8 cellular contexts compared by ENCODE assay signal in genomic region chr6:26595669-26596269, GRCh38. TPM values are rescaled to one million over a fixed set of nuclear protein-coding genes. Genes with fewer than 3 reads are reported as not detected.
DNase-seq lines count a peak whose midpoint lies in the region; ATAC-seq and TF ChIP-seq lines count a peak whose summit lies in the region.

No MANE protein-coding gene starts in this region.

- H3K4me1 Mint-ChIP-seq in activated naive CD4-positive, alpha-beta T cell treated with anti-CD3 and anti-CD28 coated beads for 36 hours (ENCODE audit: low read depth), result peaks cover 47% of the 10 kb centered on the region
- no peaks in the 10 kb centered on the region for H3K4me1 Mint-ChIP-seq in glutamatergic neuron (ENCODE audit: low read depth, unreplicated experiment)

- intact Hi-C loops in activated naive CD4-positive, alpha-beta T cell treated with anti-CD3 and anti-CD28 coated beads for 36 hours (cut with micrococcal nuclease), result loop anchor here (1.0 to 10.0 kb wide), 11 partner anchors 18 to 1297 kb away; partner anchors contain the start of gene ZNF184
- intact Hi-C loops in testis (cut with DNase I; ENCODE audit: low total_unique reads), result loop anchor here (5.0 to 10.0 kb wide), 2 partner anchors 233 to 251 kb away; no protein-coding TSS in a partner anchor

- H3K27me3 ChIP-seq in testis, result no peaks in the 10 kb centered on the region

- WGBS in testis, 2 donors, result 0 to 1% methylated on average over 15 to 39 of the region's 39 CpGs

- H3K36me3 ChIP-seq in testis (ENCODE audit: low read depth, missing control alignments), result no peaks in the 10 kb centered on the region

- no peak overlapping the region for H3K4me3 Mint-ChIP-seq in activated naive CD4-positive, alpha-beta T cell treated with anti-CD3 and anti-CD28 coated beads for 36 hours
- H3K4me3 Mint-ChIP-seq in glutamatergic neuron (ENCODE audit: unreplicated experiment), result no peak overlapping the region

- H3K4me1 ChIP-seq in testis, result peaks cover 8% of the 10 kb centered on the region

- TF ChIP-seq POLR2A in testis (IDR thresholded peaks at IDR 0.05), result no peak

- CTCF ChIA-PET in activated naive CD4-positive, alpha-beta T cell treated with anti-CD3 and anti-CD28 coated beads for 36 hours (lab: Charles Lee), result interaction anchor here (0.8 to 5.3 kb wide), 18 partner anchors 10 to 559 kb away, joined by 3 to 106 read pairs (median 4); no protein-coding TSS in a partner anchor

- peak; percentile 72 for ATAC-seq in omental fat pad (ENCODE audit: low FRiP score)

- peak overlapping the region; percentile 93 to 99 for H3K4me3 ChIP-seq in testis

- H3K36me3 Mint-ChIP-seq in activated naive CD4-positive, alpha-beta T cell treated with anti-CD3 and anti-CD28 coated beads for 36 hours (ENCODE audit: low read depth), result peaks cover 14% of the 10 kb centered on the region
- no peaks in the 10 kb centered on the region for H3K36me3 Mint-ChIP-seq in glutamatergic neuron (ENCODE audit: unreplicated experiment)

- TF ChIP-seq CTCF in glutamatergic neuron (IDR thresholded peaks at IDR 0.05; ENCODE audit: partially characterized antibody, unreplicated experiment) (peak; percentile 99), omental fat pad (IDR thresholded peaks at IDR 0.05) (peak in 2 of 3 donors; percentile 61 to 87), testis (IDR thresholded peaks at IDR 0.05) (peak; percentile 93 to 97 (median 94))

- no peaks in the 10 kb centered on the region for H3K9me3 Mint-ChIP-seq in activated naive CD4-positive, alpha-beta T cell treated with anti-CD3 and anti-CD28 coated beads for 36 hours
- peaks cover 2% of the 10 kb centered on the region for H3K9me3 Mint-ChIP-seq in glutamatergic neuron (ENCODE audit: unreplicated experiment)

- peak; percentile 91 for DNase-seq in G401 (ENCODE audit: low spot score)
- peak; percentile 86 for DNase-seq in HCEC 1CT
- DNase-seq in NAMALWA (ENCODE audit: low spot score), result peak; percentile 92
- peak; percentile 93 for DNase-seq in SK-N-DZ (ENCODE audit: low spot score)
- peak; percentile 92 for DNase-seq in activated naive CD4-positive, alpha-beta T cell treated with anti-CD3 and anti-CD28 coated beads for 36 hours
- peak; percentile 96 for DNase-seq in glutamatergic neuron
- DNase-seq in omental fat pad (ENCODE audit: low spot score), result peak; percentile 97
- peak; percentile 97 for DNase-seq in testis

- H3K27me3 Mint-ChIP-seq in activated naive CD4-positive, alpha-beta T cell treated with anti-CD3 and anti-CD28 coated beads for 36 hours (ENCODE audit: low read depth), result peaks cover 27% of the 10 kb centered on the region
- H3K27me3 Mint-ChIP-seq in glutamatergic neuron (ENCODE audit: unreplicated experiment), result peaks cover 5% of the 10 kb centered on the region

- no peak overlapping the region for H3K27ac Mint-ChIP-seq in activated naive CD4-positive, alpha-beta T cell treated with anti-CD3 and anti-CD28 coated beads for 36 hours
- no peak overlapping the region for H3K27ac Mint-ChIP-seq in glutamatergic neuron (ENCODE audit: unreplicated experiment)

- peak overlapping the region; percentile 42 to 80 for H3K27ac ChIP-seq in testis

- in situ Hi-C loops in G401 (cut with HindIII; ENCODE audit: low sequenced_read_pairs), result no loop called here

- no peaks in the 10 kb centered on the region for H3K9me3 ChIP-seq in testis

RNA-seq across cellular contexts. Expression of gene ABT1, which starts 1.0 kb away (rescaled TPM):
- total RNA-seq in G401 (2014; rRNA removed; shearing (Covaris generic)), result 43.8 and 44.4 TPM in 2 replicates
- polyA plus RNA-seq in SK-N-DZ (2014; cell fraction: cytosol; rRNA removed), result 24.2 and 28.6 TPM in 2 replicates
- 17.9 and 18.7 TPM in 2 replicates for polyA plus RNA-seq in SK-N-DZ (2014; cell fraction: nucleus; rRNA removed)
- 10 to 100 TPM; 17.3 to 18.4 TPM for total RNA-seq in activated naive CD4-positive, alpha-beta T cell treated with anti-CD3 and anti-CD28 coated beads for 36 hours
- 15.9 TPM for total RNA-seq in glutamatergic neuron (ENCODE audit: unreplicated experiment)
- 10 to 100 TPM; 11.0 to 22.1 (median 13.5) TPM for total RNA-seq in omental fat pad
- 10 to 100 TPM; 18.9 to 23.6 TPM for total RNA-seq in testis
- 17.0 TPM for polyA plus RNA-seq in testis (ENCODE audit: insufficient read depth, low read depth, low replicate concordance)

RNA-seq across cellular contexts. Expression of gene HMGN4, which starts 57.6 kb away (rescaled TPM):
- 140 and 145 TPM in 2 replicates for total RNA-seq in G401 (2014; rRNA removed; shearing (Covaris generic))
- 128 and 134 TPM in 2 replicates for polyA plus RNA-seq in SK-N-DZ (2014; cell fraction: cytosol; rRNA removed)
- polyA plus RNA-seq in SK-N-DZ (2014; cell fraction: nucleus; rRNA removed), result 60.1 and 87.1 TPM in 2 replicates
- total RNA-seq in activated naive CD4-positive, alpha-beta T cell treated with anti-CD3 and anti-CD28 coated beads for 36 hours, result 10 to 100 TPM; 70.4 to 73.2 TPM
- total RNA-seq in glutamatergic neuron (ENCODE audit: unreplicated experiment), result 56.9 TPM
- 10 to 100 TPM; 57.5 to 64.1 (median 61.1) TPM for total RNA-seq in omental fat pad
- 10 to 100 TPM; 69.4 to 74.8 TPM for total RNA-seq in testis
- polyA plus RNA-seq in testis (ENCODE audit: insufficient read depth, low read depth, low replicate concordance), result 72.2 TPM

Comparison
In these comparisons a context has a peak if more than half of its experiments do, and no peak if none do; other contexts are left out.
1. Peak in every context shown above with its lines: DNase-seq, ATAC-seq, H3K4me3 ChIP-seq and H3K27ac ChIP-seq.